21 cellular contexts compared by ENCODE assay signal in genomic region chr9:117828466-117828865, GRCh38.
"Had no signal": no experiment of that assay in that cellular context is flagged by ENCODE, and none has a peak within 500 bp of the region (broad histone marks: within the 10 kb centered on the region; RNA-seq: fewer than 3 reads in every experiment).

No MANE protein-coding gene starts in this region.

- H3K36me3 Mint-ChIP-seq: naive thymus-derived CD8-positive, alpha-beta T cell had no signal

- H3K4me2 ChIP-seq: smooth muscle cell had no signal

- H3K4me3 Mint-ChIP-seq: dendritic cell treated with granulocyte-macrophage colony-stimulating factor and Interleukin-4, amounts not matched to agents 40 ng/mL and 50 ng/mL, for 4 days; effector memory CD8-positive, alpha-beta T cell; naive thymus-derived CD8-positive, alpha-beta T cell; neural crest cell had no signal

- H3K9me3 ChIP-seq: esophagus squamous epithelium, heart left ventricle, ovary, suprapubic skin, thyroid gland, upper lobe of left lung, uterus had no signal

- DNase-seq: cerebellar nuclear complex; effector memory CD8-positive, alpha-beta T cell; esophagus squamous epithelium; foreskin fibroblast; heart left ventricle; hippocampal formation; left ventricle myocardium superior; naive thymus-derived CD8-positive, alpha-beta T cell; ovary; right cardiac atrium; stimulated activated CD4-positive, alpha-beta T cell treated with anti-CD3 and anti-CD28 coated beads, Interleukin-2, amount 100 ng/mL, for 48 hours; stimulated activated naive CD4-positive, alpha-beta T cell treated with Interleukin-2 at 50 U/mL for 16 hours; thyroid gland; upper lobe of left lung; uterus had no signal

- H3K4me1 Mint-ChIP-seq: neural crest cell had no signal

- H3K27me3 Mint-ChIP-seq: dendritic cell treated with granulocyte-macrophage colony-stimulating factor and Interleukin-4, amounts not matched to agents 40 ng/mL and 50 ng/mL, for 4 days had no signal

- H3K27me3 ChIP-seq: esophagus squamous epithelium, heart left ventricle, ovary, suprapubic skin, thyroid gland, upper lobe of left lung, uterus had no signal

- H3K36me3 ChIP-seq: esophagus squamous epithelium, heart left ventricle, ovary, suprapubic skin, thyroid gland, upper lobe of left lung, uterus had no signal

- H3K4me3 ChIP-seq: esophagus squamous epithelium, heart left ventricle, lung, ovary, smooth muscle cell, suprapubic skin, thyroid gland, upper lobe of left lung, uterus had no signal

- H3K9me3 Mint-ChIP-seq: dendritic cell treated with granulocyte-macrophage colony-stimulating factor and Interleukin-4, amounts not matched to agents 40 ng/mL and 50 ng/mL, for 4 days; effector memory CD8-positive, alpha-beta T cell; neural crest cell had no signal

- H3K4me1 ChIP-seq: esophagus squamous epithelium, suprapubic skin, thyroid gland, upper lobe of left lung, uterus had no signal

- H3K27ac ChIP-seq: epithelial cell of prostate, esophagus squamous epithelium, heart left ventricle, ovary, suprapubic skin, thyroid gland, upper lobe of left lung, uterus had no signal

- ATAC-seq: effector memory CD8-positive, alpha-beta T cell; heart left ventricle; left ventricle myocardium superior; naive thymus-derived CD8-positive, alpha-beta T cell; right cardiac atrium had no signal

- H3K27ac Mint-ChIP-seq: effector memory CD8-positive, alpha-beta T cell; naive thymus-derived CD8-positive, alpha-beta T cell had no signal
